ENCODE assay signal across 30 cellular contexts in genomic region chr16:15779664-15780351, GRCh38.
"Had no signal": no experiment of that assay in that cellular context is flagged by ENCODE, and none has a peak within 500 bp of the region (broad histone marks: within the 10 kb centered on the region; RNA-seq: fewer than 3 reads in every experiment).

No MANE protein-coding gene starts in this region.

- H3K27me3 Mint-ChIP-seq: activated CD4-positive, alpha-beta memory T cell treated with anti-CD3 and anti-CD28 coated beads for 36 hours had no signal

- H3K9me3 ChIP-seq: SJCRH30, SK-N-SH had no signal

- H3K36me3 ChIP-seq: brain microvascular endothelial cell, cardiac muscle cell, SJCRH30 had no signal

- DNase-seq: activated CD4-positive, alpha-beta memory T cell treated with anti-CD3 and anti-CD28 coated beads for 36 hours; activated CD4-positive, alpha-beta T cell treated with anti-CD3 and anti-CD28 coated beads, Interleukin-2, amount 10 ng/mL, durations not matched to agents 7 days and 5 days; activated CD4-positive, CD25-positive, alpha-beta regulatory T cell; activated CD8-positive, alpha-beta memory T cell treated with anti-CD3 and anti-CD28 coated beads for 24 hours; activated gamma-delta T cell; activated naive CD4-positive, alpha-beta T cell treated with anti-CD3 and anti-CD28 coated beads for 36 hours; activated T-cell treated with anti-CD3 and anti-CD28 coated beads for 4 hours; activated T-cell treated with anti-CD3 and anti-CD28 coated beads, Interleukin-2, amount 50 U/mL, for 48 hours; amygdala; brain microvascular endothelial cell; NCI-H1092; NCI-H1417; NCI-H1930; NCI-H2171; NCI-H345; NCI-H510A treated with DMSO at 0.1 percent for 48 hours; NCI-H69; NK-92 treated with Interleukin-12 subunit alpha and Interleukin-12 subunit beta, amount 100 ng/mL, for 24 hours; OCI-M1; RPMI8226; SJCRH30; SK-N-SH; T-helper 1 cell had no signal

- ATAC-seq: activated T-helper 17 cell treated with anti-CD3 and anti-CD28 coated beads, Interleukin-2, amount 50 U/mL, for 72 hours; Panc1; Right ventricle myocardium inferior had no signal

- H3K36me3 Mint-ChIP-seq: activated CD4-positive, alpha-beta memory T cell treated with anti-CD3 and anti-CD28 coated beads for 36 hours; activated naive CD8-positive, alpha-beta T cell had no signal

- H3K4me3 ChIP-seq: cardiac muscle cell, SJCRH30 had no signal

- H3K27ac Mint-ChIP-seq: activated CD4-positive, alpha-beta memory T cell treated with anti-CD3 and anti-CD28 coated beads for 36 hours; activated CD4-positive, alpha-beta T cell treated with anti-CD3 and anti-CD28 coated beads, Interleukin-2, amount 10 ng/mL, durations not matched to agents 7 days and 5 days; activated naive CD4-positive, alpha-beta T cell treated with anti-CD3 and anti-CD28 coated beads for 36 hours; activated naive CD8-positive, alpha-beta T cell; activated T-helper 17 cell treated with anti-CD3 and anti-CD28 coated beads, Interleukin-2, amount 50 U/mL, for 72 hours had no signal

- H3K9ac ChIP-seq: KMS-11, SK-N-SH had no signal

- H3K4me1 ChIP-seq: SJCRH30 had no signal

- H3K27ac ChIP-seq: brain microvascular endothelial cell, cardiac muscle cell, KMS-11, SJCRH30, VCaP had no signal

- H3K4me1 Mint-ChIP-seq: activated CD4-positive, alpha-beta T cell treated with anti-CD3 and anti-CD28 coated beads, Interleukin-2, amount 10 ng/mL, durations not matched to agents 7 days and 5 days; activated T-helper 17 cell treated with anti-CD3 and anti-CD28 coated beads, Interleukin-2, amount 50 U/mL, for 72 hours had no signal

- H3K9me3 Mint-ChIP-seq: activated CD4-positive, alpha-beta memory T cell treated with anti-CD3 and anti-CD28 coated beads for 36 hours; activated CD4-positive, alpha-beta T cell treated with anti-CD3 and anti-CD28 coated beads, Interleukin-2, amount 10 ng/mL, durations not matched to agents 7 days and 5 days; activated naive CD4-positive, alpha-beta T cell treated with anti-CD3 and anti-CD28 coated beads for 36 hours; activated T-helper 17 cell treated with anti-CD3 and anti-CD28 coated beads, Interleukin-2, amount 50 U/mL, for 72 hours had no signal

- H3K4me3 Mint-ChIP-seq: activated CD4-positive, alpha-beta memory T cell treated with anti-CD3 and anti-CD28 coated beads for 36 hours; activated CD4-positive, alpha-beta T cell treated with anti-CD3 and anti-CD28 coated beads, Interleukin-2, amount 10 ng/mL, durations not matched to agents 7 days and 5 days; activated naive CD4-positive, alpha-beta T cell treated with anti-CD3 and anti-CD28 coated beads for 36 hours; activated naive CD8-positive, alpha-beta T cell; activated T-helper 17 cell treated with anti-CD3 and anti-CD28 coated beads, Interleukin-2, amount 50 U/mL, for 72 hours had no signal
